ENCODE assay signal across 22 cellular contexts in the genomic region with DNA sequence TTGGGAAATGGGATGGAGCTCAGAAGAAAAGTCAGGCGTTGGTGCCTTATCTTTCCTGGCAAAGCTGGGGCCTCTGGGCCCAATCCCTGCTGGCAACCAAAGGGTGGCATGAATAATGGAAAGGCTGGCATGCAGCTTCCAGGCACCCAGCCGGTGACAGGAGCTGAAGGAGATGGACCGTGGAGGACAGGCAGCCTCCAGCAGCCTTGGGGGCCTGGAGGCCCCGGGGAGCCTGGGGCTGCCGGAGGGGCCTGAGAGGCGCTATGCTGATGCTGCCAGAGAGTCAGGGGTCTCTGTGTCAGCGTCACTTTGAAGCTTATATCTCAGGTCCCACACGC. TPM values are rescaled to one million over a fixed set of nuclear protein-coding genes. Genes with fewer than 3 reads are reported as not detected.
DNase-seq lines count a peak whose midpoint lies in the region; ATAC-seq and TF ChIP-seq lines count a peak whose summit lies in the region.
"Had no signal": no experiment of that assay in that cellular context is flagged by ENCODE, and none has a peak within 500 bp of the region (broad histone marks: within the 10 kb centered on the region; RNA-seq: fewer than 3 reads in every experiment).

No MANE protein-coding gene starts in this region.

- no peak overlapping the region for H3K23ac ChIP-seq in neuronal stem cell (ENCODE audit: low read depth, low read length, poor library complexity)

- H3K27me3 Mint-ChIP-seq in MCF 10A (ENCODE audit: insufficient read depth, unreplicated experiment) = no peaks in the 10 kb centered on the region

- H3K36me3 ChIP-seq in neuronal stem cell (replicated peaks in 1 of 2; ENCODE audit: control insufficient read depth in 2 of 2, insufficient read depth in 2 of 2, low read length in 2 of 2) = no peaks in the 10 kb centered on the region
- no peaks in the 10 kb centered on the region for H3K36me3 ChIP-seq in effector memory CD4-positive, alpha-beta T cell (ENCODE audit: control insufficient read depth, insufficient read depth, low read length)

- no peak overlapping the region for H2BK15ac ChIP-seq in neuronal stem cell (ENCODE audit: low read length)

- H3K4me3 ChIP-seq in coronary artery = no peak overlapping the region
- no peak overlapping the region for H3K4me3 ChIP-seq in neuronal stem cell (ENCODE audit: low read length in 2 of 2)
- H3K4me3 ChIP-seq in effector memory CD4-positive, alpha-beta T cell (ENCODE audit: insufficient read depth, low read depth, low read length, poor library complexity, severe bottlenecking) = no peak overlapping the region
- H3K4me3 ChIP-seq: hepatocyte had no signal

- H3K9me3 Mint-ChIP-seq in MCF 10A (ENCODE audit: unreplicated experiment) = no peaks in the 10 kb centered on the region
- H3K9me3 Mint-ChIP-seq: CD8-positive, alpha-beta T cell; stimulated activated memory B cell treated with anti-CD40 and anti-IgM and Interleukin-4, amounts not matched to agents 10 μg/mL and 1 μg/mL and 100 μg/mL, for 72 hours had no signal

- H3K9ac ChIP-seq in neuronal stem cell (ENCODE audit: low read depth, low read length, poor library complexity) = no peak overlapping the region
- H3K9ac ChIP-seq: parathyroid adenoma had no signal

- ATAC-seq in Right ventricle myocardium superior (ENCODE audit: poor library complexity) (peak; percentile 40), left cardiac atrium (no peak)
- ATAC-seq: activated CD8-positive, alpha-beta memory T cell treated with anti-CD3 and anti-CD28 coated beads, Interleukin-2, amount 10 ng/mL, durations not matched to agents 7 days and 5 days; CD8-positive, alpha-beta T cell; T-helper 17 cell had no signal

- peak overlapping the region; percentile 70 for H3K18ac ChIP-seq in neuronal stem cell (ENCODE audit: low read length)

- no peak overlapping the region for H4K91ac ChIP-seq in neuronal stem cell (ENCODE audit: low read depth, low read length, poor library complexity)

- no peak overlapping the region for H3K4ac ChIP-seq in neuronal stem cell (ENCODE audit: low read length)

- intact Hi-C loops in Right ventricle myocardium superior (cut with DNase I) = no loop called here
- intact Hi-C loops in left cardiac atrium (cut with DNase I) = loop anchor here in 1 of 2 donors (5.0 kb wide), 1 partner anchor 37 kb away; the partner anchor contains the start of gene EML1
- intact Hi-C loops in MCF 10A (cut with micrococcal nuclease) = no loop called here

- DNase-seq in Right ventricle myocardium superior = peak; percentile 44
- DNase-seq in left cardiac atrium = no peak
- no peak for DNase-seq in coronary artery (ENCODE audit: low spot score)
- DNase-seq in neuronal stem cell (ENCODE audit: low spot score) = no peak
- DNase-seq in iPS-NIHi7 (ENCODE audit: extremely low spot score) = no peak
- DNase-seq in MCF 10A (ENCODE audit: unreplicated experiment) = no peak
- DNase-seq in NCI-H2107 treated with DMSO at 0.1 percent for 48 hours (lab: John Stamatoyannopoulos, UW; ENCODE audit: unreplicated experiment) = no peak
- DNase-seq in effector memory CD4-positive, alpha-beta T cell = no peak
- DNase-seq: activated CD4-positive, CD25-positive, alpha-beta regulatory T cell; activated CD8-positive, alpha-beta memory T cell treated with anti-CD3 and anti-CD28 coated beads, Interleukin-2, amount 10 ng/mL, durations not matched to agents 7 days and 5 days; activated effector memory CD4-positive, alpha-beta T cell treated with Interleukin-2 at 50 U/mL for 16 hours; CD8-positive, alpha-beta T cell; MV-4-11; NCI-H2107; NCI-H69; RPMI8226; stimulated activated CD4-positive, alpha-beta T cell treated with anti-CD3 and anti-CD28 coated beads, Interleukin-12 subunit alpha, Interleukin-12 subunit beta, amount 100 ng/mL, for 4 hours; T-helper 17 cell had no signal

- peaks cover 0 to 16% (median 0%) of the 10 kb centered on the region in 3 experiments for H3K27me3 ChIP-seq in neuronal stem cell (ENCODE audit: control insufficient read depth in 3 of 3, insufficient read depth in 3 of 3, low read depth in 1 of 3, low read length in 3 of 3)
- peaks cover 26% of the 10 kb centered on the region for H3K27me3 ChIP-seq in effector memory CD4-positive, alpha-beta T cell (replicated peaks; ENCODE audit: control insufficient read depth, insufficient read depth, low read length, poor library complexity, severe bottlenecking)
- H3K27me3 ChIP-seq: hepatocyte had no signal

- H2BK120ac ChIP-seq in neuronal stem cell (ENCODE audit: low read depth, low read length) = no peak overlapping the region

- no peak overlapping the region for H2AFZ ChIP-seq in neuronal stem cell (ENCODE audit: low read length)
- H2AFZ ChIP-seq: hepatocyte, parathyroid adenoma had no signal

- POLR2A ChIA-PET in MCF 10A (lab: Yijun Ruan, JAX) = interaction anchor here (0.6 to 1.7 kb wide), 4 partner anchors 9 to 71 kb away, joined by 3 read pairs; partner anchors contain the start of gene CYP46A1

- no peaks in the 10 kb centered on the region for H3K36me3 Mint-ChIP-seq in MCF 10A (ENCODE audit: insufficient read depth, unreplicated experiment)
- H3K36me3 Mint-ChIP-seq: activated CD8-positive, alpha-beta memory T cell treated with anti-CD3 and anti-CD28 coated beads, Interleukin-2, amount 10 ng/mL, durations not matched to agents 7 days and 5 days; CD8-positive, alpha-beta T cell; IgD-negative memory B cell; stimulated activated memory B cell treated with anti-CD40 and anti-IgM and Interleukin-4, amounts not matched to agents 10 μg/mL and 1 μg/mL and 100 μg/mL, for 72 hours had no signal

- H2AK5ac ChIP-seq in neuronal stem cell (ENCODE audit: low read depth, low read length) = peak overlapping the region; percentile 53

- H4K8ac ChIP-seq in neuronal stem cell (ENCODE audit: low read depth, low read length) = no peak overlapping the region

- no peak overlapping the region for H3K4me3 Mint-ChIP-seq in MCF 10A (ENCODE audit: unreplicated experiment)
- H3K4me3 Mint-ChIP-seq: activated CD8-positive, alpha-beta memory T cell treated with anti-CD3 and anti-CD28 coated beads, Interleukin-2, amount 10 ng/mL, durations not matched to agents 7 days and 5 days; CD8-positive, alpha-beta T cell; IgD-negative memory B cell; stimulated activated memory B cell treated with anti-CD40 and anti-IgM and Interleukin-4, amounts not matched to agents 10 μg/mL and 1 μg/mL and 100 μg/mL, for 72 hours; T-helper 17 cell had no signal

- no peak overlapping the region for H3K4me2 ChIP-seq in neuronal stem cell (ENCODE audit: insufficient read depth, low read length, poor library complexity, severe bottlenecking)
- H3K4me2 ChIP-seq: hepatocyte had no signal

- H3K14ac ChIP-seq in neuronal stem cell (ENCODE audit: low read length) = no peak overlapping the region

- H2BK12ac ChIP-seq in neuronal stem cell (ENCODE audit: low read length) = no peak overlapping the region

- H3K27ac Mint-ChIP-seq in MCF 10A (ENCODE audit: low read depth, unreplicated experiment) = no peak overlapping the region
- H3K27ac Mint-ChIP-seq: activated CD8-positive, alpha-beta memory T cell treated with anti-CD3 and anti-CD28 coated beads, Interleukin-2, amount 10 ng/mL, durations not matched to agents 7 days and 5 days; CD8-positive, alpha-beta T cell; IgD-negative memory B cell; stimulated activated memory B cell treated with anti-CD40 and anti-IgM and Interleukin-4, amounts not matched to agents 10 μg/mL and 1 μg/mL and 100 μg/mL, for 72 hours; T-helper 17 cell had no signal

- TF ChIP-seq CTCF in coronary artery (IDR thresholded peaks at IDR 0.05) (no peak), MCF 10A (IDR thresholded peaks at IDR 0.05; ENCODE audit: unreplicated experiment) (no peak)

- no peaks in the 10 kb centered on the region for H3K9me3 ChIP-seq in neuronal stem cell (replicated peaks in 1 of 2; ENCODE audit: control insufficient read depth in 2 of 2, insufficient read depth in 1 of 2, low read depth in 1 of 2, low read length in 2 of 2)
- H3K9me3 ChIP-seq in effector memory CD4-positive, alpha-beta T cell (ENCODE audit: control insufficient read depth, low read length) = no peaks in the 10 kb centered on the region

- peaks cover 28% of the 10 kb centered on the region for H3K4me1 Mint-ChIP-seq in MCF 10A (ENCODE audit: insufficient read depth, unreplicated experiment)

- no CpG with 5 or more reads among the region's 8 CpGs for WGBS in neuronal stem cell (ENCODE audit: extremely low coverage in 2 of 2, insufficient read length in 2 of 2, insufficient replicate concordance in 1 of 2), 2 donors

- H3K27ac ChIP-seq in coronary artery (peak overlapping the region; percentile 47 to 79), neuronal stem cell (replicated peaks; ENCODE audit: low read length) (no peak overlapping the region)
- no peak overlapping the region for H3K27ac ChIP-seq in effector memory CD4-positive, alpha-beta T cell (ENCODE audit: insufficient read depth, low read length, poor library complexity, severe bottlenecking)
- H3K27ac ChIP-seq: hepatocyte, parathyroid adenoma had no signal

- H2BK5ac ChIP-seq in neuronal stem cell (ENCODE audit: low read length) = no peak overlapping the region

- no TSS peak for BruUV-seq in MCF 10A (replicated peaks; lab: Mats Ljungman, UMichigan)

- CTCF ChIA-PET in MCF 10A (lab: Yijun Ruan, JAX) = interaction anchor here (0.6 to 2.1 kb wide), 7 partner anchors 18 to 149 kb away, joined by 3 to 11 read pairs (median 5); no protein-coding TSS in a partner anchor

- H3K79me1 ChIP-seq in neuronal stem cell (ENCODE audit: low read depth, low read length) = peaks cover 1% of the 10 kb centered on the region

- peaks cover 15 to 35% of the 10 kb centered on the region in 2 donors for H3K4me1 ChIP-seq in neuronal stem cell (ENCODE audit: control insufficient read depth in 2 of 2, insufficient read depth in 1 of 2, low read depth in 1 of 2, low read length in 2 of 2)
- H3K4me1 ChIP-seq in effector memory CD4-positive, alpha-beta T cell (ENCODE audit: control insufficient read depth, insufficient read depth, low read length, poor library complexity, severe bottlenecking) = no peaks in the 10 kb centered on the region
- H3K4me1 ChIP-seq: parathyroid adenoma had no signal

RNA-seq across cellular contexts. Expression of gene EML1, which starts 38.2 kb away (rescaled TPM):
- total RNA-seq in Right ventricle myocardium superior (39.5 TPM), left cardiac atrium (10 to 100 TPM; 23.7 to 24.6 TPM), MCF 10A (2022) (9.5 and 11.6 TPM in 2 replicates)
- polyA plus RNA-seq in neuronal stem cell (2013, experiment 1 of 2) = 17.5 TPM
- 17.5 TPM for polyA plus RNA-seq in neuronal stem cell (2013, experiment 2 of 2)
- total RNA-seq: activated CD8-positive, alpha-beta memory T cell treated with anti-CD3 and anti-CD28 coated beads, Interleukin-2, amount 10 ng/mL, durations not matched to agents 7 days and 5 days; CD8-positive, alpha-beta T cell had no signal
- polyA plus RNA-seq: IgD-negative memory B cell had no signal

Comparison
In these comparisons a context has a peak if more than half of its experiments do, and no peak if none do; other contexts are left out.
1. H3K27ac ChIP-seq: peak in coronary artery (2 of 2); none in neuronal stem cell (single experiment) and effector memory CD4-positive, alpha-beta T cell (single experiment).